4 cellular contexts compared by ENCODE assay signal in the genomic region with DNA sequence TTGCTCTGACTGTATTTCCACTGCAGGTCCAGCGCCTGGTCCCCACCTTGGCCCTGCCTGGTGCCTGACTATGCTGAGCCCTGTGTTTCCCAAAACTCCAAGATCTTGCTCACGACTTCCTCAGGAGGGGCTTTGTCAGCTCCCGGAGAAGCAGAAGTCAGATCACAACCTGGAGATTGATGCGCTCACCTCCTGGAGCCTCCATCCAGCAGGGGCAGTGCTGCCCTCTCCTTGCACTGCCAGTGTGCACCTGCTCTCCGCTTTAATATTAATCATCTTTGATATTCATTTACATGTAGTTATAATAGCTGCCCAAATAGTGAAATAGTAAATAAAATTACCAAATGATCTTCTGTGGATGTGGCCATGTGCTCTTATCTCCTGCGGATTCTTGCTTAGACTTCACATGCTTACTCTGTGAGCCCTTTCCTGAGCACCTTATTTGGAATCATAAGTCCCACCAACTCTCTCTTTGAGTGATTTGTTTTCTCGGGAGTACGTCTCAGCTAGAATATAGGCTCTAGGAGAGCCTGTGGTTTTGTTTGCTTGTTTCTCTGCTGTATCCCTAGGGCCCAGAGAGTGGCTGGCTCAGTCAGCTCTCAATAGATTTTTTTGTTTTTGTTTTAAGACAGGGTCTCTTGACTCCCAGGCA.
TF ChIP-seq lines count a peak whose summit lies in the region.

No MANE protein-coding gene starts in this region.

TF ChIP-seq in SK-N-SH, 30 proteins besides CTCF, POLR2A, EP300 and RAD21 (continued from another document):
- TF ChIP-seq, protein P1, sequence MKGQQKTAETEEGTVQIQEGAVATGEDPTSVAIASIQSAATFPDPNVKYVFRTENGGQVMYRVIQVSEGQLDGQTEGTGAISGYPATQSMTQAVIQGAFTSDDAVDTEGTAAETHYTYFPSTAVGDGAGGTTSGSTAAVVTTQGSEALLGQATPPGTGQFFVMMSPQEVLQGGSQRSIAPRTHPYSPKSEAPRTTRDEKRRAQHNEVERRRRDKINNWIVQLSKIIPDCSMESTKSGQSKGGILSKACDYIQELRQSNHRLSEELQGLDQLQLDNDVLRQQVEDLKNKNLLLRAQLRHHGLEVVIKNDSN (IDR thresholded peaks at IDR 0.05; ENCODE audit: borderline replicate concordance, low read depth): no peak
- TF ChIP-seq JUND (IDR thresholded peaks at IDR 0.05): no peak
- TF ChIP-seq MXI1 (IDR thresholded peaks at IDR 0.05; ENCODE audit: low read depth, low read length): no peak
- TF ChIP-seq YY1 (IDR thresholded peaks at IDR 0.05; ENCODE audit: low read depth): no peak
- TF ChIP-seq TAF1 (IDR thresholded peaks at IDR 0.05; ENCODE audit: borderline replicate concordance, low read depth, low read length): no peak

TF ChIP-seq in SK-N-SH treated with all-trans-retinoic acid at 6 μM for 48 hours, 23 proteins besides CTCF, POLR2A, EP300 and RAD21 (continued from another document):
- TF ChIP-seq ARNTL (CRISPR knock-in tag; IDR thresholded peaks at IDR 0.05; ENCODE audit: borderline replicate concordance, low read depth): no peak
- TF ChIP-seq, protein P2, sequence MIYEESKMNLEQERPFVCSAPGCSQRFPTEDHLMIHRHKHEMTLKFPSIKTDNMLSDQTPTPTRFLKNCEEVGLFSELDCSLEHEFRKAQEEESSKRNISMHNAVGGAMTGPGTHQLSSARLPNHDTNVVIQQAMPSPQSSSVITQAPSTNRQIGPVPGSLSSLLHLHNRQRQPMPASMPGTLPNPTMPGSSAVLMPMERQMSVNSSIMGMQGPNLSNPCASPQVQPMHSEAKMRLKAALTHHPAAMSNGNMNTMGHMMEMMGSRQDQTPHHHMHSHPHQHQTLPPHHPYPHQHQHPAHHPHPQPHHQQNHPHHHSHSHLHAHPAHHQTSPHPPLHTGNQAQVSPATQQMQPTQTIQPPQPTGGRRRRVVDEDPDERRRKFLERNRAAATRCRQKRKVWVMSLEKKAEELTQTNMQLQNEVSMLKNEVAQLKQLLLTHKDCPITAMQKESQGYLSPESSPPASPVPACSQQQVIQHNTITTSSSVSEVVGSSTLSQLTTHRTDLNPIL (CRISPR knock-in tag; IDR thresholded peaks at IDR 0.05; ENCODE audit: low read depth): no peak
- no peak for TF ChIP-seq ZC3H10 (CRISPR knock-in tag; IDR thresholded peaks at IDR 0.05)
- TF ChIP-seq ZFP30 (CRISPR knock-in tag; IDR thresholded peaks at IDR 0.05): no peak
- TF ChIP-seq, protein P3, sequence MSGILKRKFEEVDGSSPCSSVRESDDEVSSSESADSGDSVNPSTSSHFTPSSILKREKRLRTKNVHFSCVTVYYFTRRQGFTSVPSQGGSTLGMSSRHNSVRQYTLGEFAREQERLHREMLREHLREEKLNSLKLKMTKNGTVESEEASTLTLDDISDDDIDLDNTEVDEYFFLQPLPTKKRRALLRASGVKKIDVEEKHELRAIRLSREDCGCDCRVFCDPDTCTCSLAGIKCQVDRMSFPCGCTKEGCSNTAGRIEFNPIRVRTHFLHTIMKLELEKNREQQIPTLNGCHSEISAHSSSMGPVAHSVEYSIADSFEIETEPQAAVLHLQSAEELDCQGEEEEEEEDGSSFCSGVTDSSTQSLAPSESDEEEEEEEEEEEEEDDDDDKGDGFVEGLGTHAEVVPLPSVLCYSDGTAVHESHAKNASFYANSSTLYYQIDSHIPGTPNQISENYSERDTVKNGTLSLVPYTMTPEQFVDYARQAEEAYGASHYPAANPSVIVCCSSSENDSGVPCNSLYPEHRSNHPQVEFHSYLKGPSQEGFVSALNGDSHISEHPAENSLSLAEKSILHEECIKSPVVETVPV (CRISPR knock-in tag; IDR thresholded peaks at IDR 0.05): no peak
- TF ChIP-seq ZNF70 (CRISPR knock-in tag; IDR thresholded peaks at IDR 0.05): no peak
- no peak for TF ChIP-seq GLIS3 (CRISPR knock-in tag; IDR thresholded peaks at IDR 0.05)
- no peak for TF ChIP-seq CSDC2 (CRISPR knock-in tag; IDR thresholded peaks at IDR 0.05)
- TF ChIP-seq OSR1 (CRISPR knock-in tag; IDR thresholded peaks at IDR 0.05): no peak
- no peak for TF ChIP-seq BACH2 (CRISPR knock-in tag; IDR thresholded peaks at IDR 0.05; ENCODE audit: borderline replicate concordance)

TF ChIP-seq in WTC11, 78 proteins besides CTCF, POLR2A, EP300 and RAD21 (continued from another document and continues in another):
- TF ChIP-seq, protein P4, sequence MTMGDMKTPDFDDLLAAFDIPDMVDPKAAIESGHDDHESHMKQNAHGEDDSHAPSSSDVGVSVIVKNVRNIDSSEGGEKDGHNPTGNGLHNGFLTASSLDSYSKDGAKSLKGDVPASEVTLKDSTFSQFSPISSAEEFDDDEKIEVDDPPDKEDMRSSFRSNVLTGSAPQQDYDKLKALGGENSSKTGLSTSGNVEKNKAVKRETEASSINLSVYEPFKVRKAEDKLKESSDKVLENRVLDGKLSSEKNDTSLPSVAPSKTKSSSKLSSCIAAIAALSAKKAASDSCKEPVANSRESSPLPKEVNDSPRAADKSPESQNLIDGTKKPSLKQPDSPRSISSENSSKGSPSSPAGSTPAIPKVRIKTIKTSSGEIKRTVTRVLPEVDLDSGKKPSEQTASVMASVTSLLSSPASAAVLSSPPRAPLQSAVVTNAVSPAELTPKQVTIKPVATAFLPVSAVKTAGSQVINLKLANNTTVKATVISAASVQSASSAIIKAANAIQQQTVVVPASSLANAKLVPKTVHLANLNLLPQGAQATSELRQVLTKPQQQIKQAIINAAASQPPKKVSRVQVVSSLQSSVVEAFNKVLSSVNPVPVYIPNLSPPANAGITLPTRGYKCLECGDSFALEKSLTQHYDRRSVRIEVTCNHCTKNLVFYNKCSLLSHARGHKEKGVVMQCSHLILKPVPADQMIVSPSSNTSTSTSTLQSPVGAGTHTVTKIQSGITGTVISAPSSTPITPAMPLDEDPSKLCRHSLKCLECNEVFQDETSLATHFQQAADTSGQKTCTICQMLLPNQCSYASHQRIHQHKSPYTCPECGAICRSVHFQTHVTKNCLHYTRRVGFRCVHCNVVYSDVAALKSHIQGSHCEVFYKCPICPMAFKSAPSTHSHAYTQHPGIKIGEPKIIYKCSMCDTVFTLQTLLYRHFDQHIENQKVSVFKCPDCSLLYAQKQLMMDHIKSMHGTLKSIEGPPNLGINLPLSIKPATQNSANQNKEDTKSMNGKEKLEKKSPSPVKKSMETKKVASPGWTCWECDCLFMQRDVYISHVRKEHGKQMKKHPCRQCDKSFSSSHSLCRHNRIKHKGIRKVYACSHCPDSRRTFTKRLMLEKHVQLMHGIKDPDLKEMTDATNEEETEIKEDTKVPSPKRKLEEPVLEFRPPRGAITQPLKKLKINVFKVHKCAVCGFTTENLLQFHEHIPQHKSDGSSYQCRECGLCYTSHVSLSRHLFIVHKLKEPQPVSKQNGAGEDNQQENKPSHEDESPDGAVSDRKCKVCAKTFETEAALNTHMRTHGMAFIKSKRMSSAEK (CRISPR knock-in tag; IDR thresholded peaks at IDR 0.05; ENCODE audit: borderline replicate concordance): no peak
- TF ChIP-seq, protein P5, sequence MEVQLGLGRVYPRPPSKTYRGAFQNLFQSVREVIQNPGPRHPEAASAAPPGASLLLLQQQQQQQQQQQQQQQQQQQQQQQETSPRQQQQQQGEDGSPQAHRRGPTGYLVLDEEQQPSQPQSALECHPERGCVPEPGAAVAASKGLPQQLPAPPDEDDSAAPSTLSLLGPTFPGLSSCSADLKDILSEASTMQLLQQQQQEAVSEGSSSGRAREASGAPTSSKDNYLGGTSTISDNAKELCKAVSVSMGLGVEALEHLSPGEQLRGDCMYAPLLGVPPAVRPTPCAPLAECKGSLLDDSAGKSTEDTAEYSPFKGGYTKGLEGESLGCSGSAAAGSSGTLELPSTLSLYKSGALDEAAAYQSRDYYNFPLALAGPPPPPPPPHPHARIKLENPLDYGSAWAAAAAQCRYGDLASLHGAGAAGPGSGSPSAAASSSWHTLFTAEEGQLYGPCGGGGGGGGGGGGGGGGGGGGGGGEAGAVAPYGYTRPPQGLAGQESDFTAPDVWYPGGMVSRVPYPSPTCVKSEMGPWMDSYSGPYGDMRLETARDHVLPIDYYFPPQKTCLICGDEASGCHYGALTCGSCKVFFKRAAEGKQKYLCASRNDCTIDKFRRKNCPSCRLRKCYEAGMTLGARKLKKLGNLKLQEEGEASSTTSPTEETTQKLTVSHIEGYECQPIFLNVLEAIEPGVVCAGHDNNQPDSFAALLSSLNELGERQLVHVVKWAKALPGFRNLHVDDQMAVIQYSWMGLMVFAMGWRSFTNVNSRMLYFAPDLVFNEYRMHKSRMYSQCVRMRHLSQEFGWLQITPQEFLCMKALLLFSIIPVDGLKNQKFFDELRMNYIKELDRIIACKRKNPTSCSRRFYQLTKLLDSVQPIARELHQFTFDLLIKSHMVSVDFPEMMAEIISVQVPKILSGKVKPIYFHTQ (CRISPR knock-in tag; IDR thresholded peaks at IDR 0.05): no peak
- TF ChIP-seq ELF4 (CRISPR knock-in tag; IDR thresholded peaks at IDR 0.05; ENCODE audit: low read depth): no peak
- TF ChIP-seq, protein P6, sequence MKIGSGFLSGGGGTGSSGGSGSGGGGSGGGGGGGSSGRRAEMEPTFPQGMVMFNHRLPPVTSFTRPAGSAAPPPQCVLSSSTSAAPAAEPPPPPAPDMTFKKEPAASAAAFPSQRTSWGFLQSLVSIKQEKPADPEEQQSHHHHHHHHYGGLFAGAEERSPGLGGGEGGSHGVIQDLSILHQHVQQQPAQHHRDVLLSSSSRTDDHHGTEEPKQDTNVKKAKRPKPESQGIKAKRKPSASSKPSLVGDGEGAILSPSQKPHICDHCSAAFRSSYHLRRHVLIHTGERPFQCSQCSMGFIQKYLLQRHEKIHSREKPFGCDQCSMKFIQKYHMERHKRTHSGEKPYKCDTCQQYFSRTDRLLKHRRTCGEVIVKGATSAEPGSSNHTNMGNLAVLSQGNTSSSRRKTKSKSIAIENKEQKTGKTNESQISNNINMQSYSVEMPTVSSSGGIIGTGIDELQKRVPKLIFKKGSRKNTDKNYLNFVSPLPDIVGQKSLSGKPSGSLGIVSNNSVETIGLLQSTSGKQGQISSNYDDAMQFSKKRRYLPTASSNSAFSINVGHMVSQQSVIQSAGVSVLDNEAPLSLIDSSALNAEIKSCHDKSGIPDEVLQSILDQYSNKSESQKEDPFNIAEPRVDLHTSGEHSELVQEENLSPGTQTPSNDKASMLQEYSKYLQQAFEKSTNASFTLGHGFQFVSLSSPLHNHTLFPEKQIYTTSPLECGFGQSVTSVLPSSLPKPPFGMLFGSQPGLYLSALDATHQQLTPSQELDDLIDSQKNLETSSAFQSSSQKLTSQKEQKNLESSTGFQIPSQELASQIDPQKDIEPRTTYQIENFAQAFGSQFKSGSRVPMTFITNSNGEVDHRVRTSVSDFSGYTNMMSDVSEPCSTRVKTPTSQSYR (CRISPR knock-in tag; IDR thresholded peaks at IDR 0.05): no peak

TF ChIP-seq in HEK293T, 16 proteins besides CTCF, POLR2A, EP300 and RAD21 (continued from another document):
- TF ChIP-seq, protein P7, sequence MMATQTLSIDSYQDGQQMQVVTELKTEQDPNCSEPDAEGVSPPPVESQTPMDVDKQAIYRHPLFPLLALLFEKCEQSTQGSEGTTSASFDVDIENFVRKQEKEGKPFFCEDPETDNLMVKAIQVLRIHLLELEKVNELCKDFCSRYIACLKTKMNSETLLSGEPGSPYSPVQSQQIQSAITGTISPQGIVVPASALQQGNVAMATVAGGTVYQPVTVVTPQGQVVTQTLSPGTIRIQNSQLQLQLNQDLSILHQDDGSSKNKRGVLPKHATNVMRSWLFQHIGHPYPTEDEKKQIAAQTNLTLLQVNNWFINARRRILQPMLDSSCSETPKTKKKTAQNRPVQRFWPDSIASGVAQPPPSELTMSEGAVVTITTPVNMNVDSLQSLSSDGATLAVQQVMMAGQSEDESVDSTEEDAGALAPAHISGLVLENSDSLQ (IDR thresholded peaks at IDR 0.05): no peak
- no peak for TF ChIP-seq SP1 (IDR thresholded peaks at IDR 0.05)
- no peak for TF ChIP-seq BHLHE40 (IDR thresholded peaks at IDR 0.05; ENCODE audit: borderline replicate concordance)
- TF ChIP-seq CTBP1 (IDR thresholded peaks at IDR 0.05; ENCODE audit: borderline replicate concordance): no peak
- no peak for TF ChIP-seq HDGF (IDR thresholded peaks at IDR 0.05; ENCODE audit: borderline replicate concordance)
- TF ChIP-seq SUZ12 (IDR thresholded peaks at IDR 0.05): no peak
- TF ChIP-seq L3MBTL2 (conservative IDR thresholded peaks at IDR 0.05): no peak
- no peak for TF ChIP-seq NFRKB (IDR thresholded peaks at IDR 0.05)
- no peak for TF ChIP-seq ELF4 (IDR thresholded peaks at IDR 0.05)
- TF ChIP-seq LEF1 (IDR thresholded peaks at IDR 0.05; ENCODE audit: borderline replicate concordance): no peak
- no peak for TF ChIP-seq ZNF384 (IDR thresholded peaks at IDR 0.05)
- TF ChIP-seq TARDBP (IDR thresholded peaks at IDR 0.05): no peak
- TF ChIP-seq FOXM1 (IDR thresholded peaks at IDR 0.05; ENCODE audit: borderline replicate concordance): no peak
